9 cellular contexts compared by ENCODE assay signal in the genomic region with DNA sequence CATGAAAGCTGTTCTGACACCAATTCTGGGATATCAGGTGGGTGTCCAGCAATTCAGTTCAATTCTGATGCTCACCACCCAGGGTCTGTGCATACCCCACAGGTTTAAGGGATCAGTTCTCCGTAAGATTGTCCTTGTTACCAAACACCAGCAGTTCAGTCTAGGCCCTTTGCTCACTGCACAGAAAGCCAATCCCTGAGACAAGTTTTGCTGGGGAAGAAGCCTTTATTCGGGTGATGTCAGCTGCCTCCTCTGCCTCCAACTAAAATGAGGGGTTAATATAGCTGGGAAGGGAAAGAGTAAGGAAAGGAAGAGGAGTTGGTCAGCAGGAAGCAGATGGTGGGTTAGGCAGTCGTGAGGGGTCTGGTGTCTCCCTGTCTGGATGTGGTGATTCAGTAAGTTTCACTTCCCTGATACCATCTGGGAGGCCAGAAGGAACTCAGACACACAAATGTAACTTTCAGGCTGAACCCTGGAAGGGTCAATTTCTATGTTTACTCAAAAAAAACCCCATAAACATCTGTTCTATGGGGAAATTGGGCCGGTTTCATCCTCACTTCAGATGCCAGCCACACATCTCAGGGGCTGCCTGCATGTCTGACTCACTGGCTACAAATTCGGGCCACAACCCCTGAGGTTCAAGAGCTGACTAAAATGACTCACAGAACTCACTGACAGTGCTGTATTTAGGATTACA.
DNase-seq lines count a peak whose midpoint lies in the region; ATAC-seq, FAIRE-seq and TF ChIP-seq lines count a peak whose summit lies in the region.
"Had no signal": no experiment of that assay in that cellular context is flagged by ENCODE, and none has a peak within 500 bp of the region (broad histone marks: within the 10 kb centered on the region; RNA-seq: fewer than 3 reads in every experiment).

No MANE protein-coding gene starts in this region.

- intact Hi-C loops in HepG2 (cut with micrococcal nuclease; ENCODE audit: unreplicated experiment): no loop called here

- H3K27ac ChIP-seq in GM23248: peak overlapping the region; percentile 51
- peak overlapping the region; percentile 79 for H3K27ac ChIP-seq in RWPE2 (ENCODE audit: poor library complexity, severe bottlenecking)
- no peak overlapping the region for H3K27ac ChIP-seq in HepG2 (ENCODE audit: extremely low read length, insufficient read depth, low read length)
- H3K27ac ChIP-seq: tibial nerve had no signal

- no peak for FAIRE-seq in HepG2 (lab: Jason Lieb, UNC)

- TF ChIP-seq POLR2A in HepG2 (IDR thresholded peaks at IDR 0.05; ENCODE audit: insufficient read depth in 1 of 2, low read depth in 2 of 2, low read length in 2 of 2): no peak

- peak; percentile 96 for ATAC-seq in RWPE2 (ENCODE audit: low read depth)
- ATAC-seq in HepG2: no peak

- WGBS in GM23248 (ENCODE audit: low coverage in 1 of 2, low lambda C conversion rate in 2 of 2, missing lambda C conversion rate in 2 of 2), 2 experiments: 18 to 22% methylated on average over 5 of the region's 5 CpGs
- 18% methylated on average over 5 of the region's 5 CpGs for WGBS in HepG2 (ENCODE audit: low lambda C conversion rate)

- in situ Hi-C loops in GM23248 (cut with MboI) (no loop called here), HepG2 (cut with HindIII; ENCODE audit: extremely low pct_ligation_motif_present, low pct_unique_long_range_greater_than_20kb) (no loop called here)

- H3K9me2 ChIP-seq in GM23248 (ENCODE audit: insufficient read depth): no peaks in the 10 kb centered on the region

- H3K36me3 ChIP-seq in GM23248 (ENCODE audit: low read depth) (no peaks in the 10 kb centered on the region), RWPE2 (ENCODE audit: low read depth) (no peaks in the 10 kb centered on the region), HepG2 (replicated peaks in 1 of 2; ENCODE audit: control insufficient read depth in 1 of 2, insufficient read depth in 2 of 2, low read length in 2 of 2) (no peaks in the 10 kb centered on the region)
- H3K36me3 ChIP-seq: tibial nerve had no signal

- peaks cover 10% of the 10 kb centered on the region; the same call in 1 of the 2 replicates for H3K4me1 ChIP-seq in GM23248 (ENCODE audit: insufficient read depth)
- no peaks in the 10 kb centered on the region for H3K4me1 ChIP-seq in RWPE2 (ENCODE audit: insufficient read depth, poor library complexity, severe bottlenecking)
- H3K4me1 ChIP-seq in HepG2 (ENCODE audit: insufficient read depth, low read length): no peaks in the 10 kb centered on the region
- H3K4me1 ChIP-seq: tibial nerve had no signal

- TF ChIP-seq CTCF in AG10803 (conservative IDR thresholded peaks at IDR 0.05; ENCODE audit: low read length) (no peak), RWPE2 (IDR thresholded peaks at IDR 0.05; ENCODE audit: poor library complexity, severe bottlenecking) (no peak), HepG2 (CRISPR knock-in tag; IDR thresholded peaks at IDR 0.05) (no peak)

- H3K79me2 ChIP-seq in GM23248 (ENCODE audit: insufficient read depth) (no peaks in the 10 kb centered on the region), HepG2 (ENCODE audit: insufficient read depth, low read length) (no peaks in the 10 kb centered on the region)

- H2AFZ ChIP-seq in GM23248 (no peak overlapping the region), HepG2 (ENCODE audit: low read length) (no peak overlapping the region)

- BruUV-seq in HepG2 (replicated peaks; lab: Mats Ljungman, UMichigan): no TSS peak

- no peak overlapping the region for H3K4me3 ChIP-seq in AG10803 (ENCODE audit: low read length)
- no peak overlapping the region for H3K4me3 ChIP-seq in GM23248
- no peak overlapping the region for H3K4me3 ChIP-seq in RWPE2 (ENCODE audit: severe bottlenecking)
- no peak overlapping the region for H3K4me3 ChIP-seq in HepG2 (replicated peaks in 1 of 3; ENCODE audit: insufficient read depth in 1 of 3, low read depth in 2 of 3, low read length in 3 of 3)
- H3K4me3 ChIP-seq: tibial nerve had no signal

- no peaks in the 10 kb centered on the region for H3K9me3 ChIP-seq in GM23248 (ENCODE audit: low read depth)
- no peaks in the 10 kb centered on the region for H3K9me3 ChIP-seq in RWPE2 (ENCODE audit: severe bottlenecking)
- H3K9me3 ChIP-seq in HepG2 (ENCODE audit: low read length): no peaks in the 10 kb centered on the region; the same call in 1 of the 2 replicates
- H3K9me3 ChIP-seq: tibial nerve had no signal

- TF ChIP-seq EP300 in HepG2 (IDR thresholded peaks at IDR 0.05; ENCODE audit: low read depth in 2 of 2, low read length in 2 of 2) (no peak), HepG2 (CRISPR knock-in tag; IDR thresholded peaks at IDR 0.05; ENCODE audit: borderline replicate concordance) (no peak)

- no peak overlapping the region for H3K9ac ChIP-seq in GM23248
- no peak overlapping the region for H3K9ac ChIP-seq in HepG2 (ENCODE audit: insufficient read depth, low read depth, low read length)

- H4K20me1 ChIP-seq in GM23248 (ENCODE audit: insufficient read depth) (no peaks in the 10 kb centered on the region), HepG2 (ENCODE audit: insufficient read depth, low read length) (no peaks in the 10 kb centered on the region)

- peak; percentile 91 for DNase-seq in AG10803 (ENCODE audit: low read depth)
- peak; percentile 88 for DNase-seq in GM23248
- no peak for DNase-seq in RWPE2 (ENCODE audit: low spot score)
- DNase-seq in HepG2 (ENCODE audit: low spot score): no peak
- DNase-seq in stimulated activated CD4-positive, alpha-beta T cell treated with anti-CD3 and anti-CD28 coated beads, Interleukin-2, amount 100 ng/mL, for 48 hours: no peak
- DNase-seq in activated CD4-positive, CD25-positive, alpha-beta regulatory T cell treated with anti-CD3 and anti-CD28 coated beads, Interleukin-2, amount 50 U/mL, for 72 hours: no peak
- DNase-seq in middle frontal gyrus (ENCODE audit: extremely low spot score, low spot score): no peak
- no peak for DNase-seq in activated CD4-positive, alpha-beta T cell treated with anti-CD3 and anti-CD28 coated beads for 4 hours

- TF ChIP-seq RAD21 in HepG2 (CRISPR knock-in tag; IDR thresholded peaks at IDR 0.05): no peak

- H3K4me2 ChIP-seq in GM23248 (ENCODE audit: unreplicated experiment) (no peak overlapping the region), HepG2 (ENCODE audit: low read depth, low read length) (no peak overlapping the region)

- no peaks in the 10 kb centered on the region; the same call in 1 of the 2 replicates for H3F3A ChIP-seq in GM23248 (ENCODE audit: insufficient read depth)

- POLR2A ChIA-PET in HepG2 (lab: Yijun Ruan, JAX): no interaction called here

- CTCF ChIA-PET in HepG2 (lab: Yijun Ruan, JAX; ENCODE audit: low intra/inter-chr PET ratio, low total read pairs): no interaction called here

- H3K27me3 ChIP-seq in GM23248 (replicated peaks; ENCODE audit: insufficient read depth): no peaks in the 10 kb centered on the region
- no peaks in the 10 kb centered on the region for H3K27me3 ChIP-seq in RWPE2 (ENCODE audit: insufficient read depth, poor library complexity, severe bottlenecking)
- H3K27me3 ChIP-seq in HepG2 (ENCODE audit: control insufficient read depth in 1 of 2, insufficient read depth in 2 of 2, low read length in 2 of 2): no peaks in the 10 kb centered on the region; a peak in 1 of 5 replicates
- H3K27me3 ChIP-seq: tibial nerve had no signal

TF ChIP-seq in HepG2, 621 proteins besides CTCF, POLR2A, EP300 and RAD21:
- TF ChIP-seq THAP11 (CRISPR knock-in tag; IDR thresholded peaks at IDR 0.05) (no peak), ZNF124 (CRISPR knock-in tag; IDR thresholded peaks at IDR 0.05) (peak; percentile 92)

Comparison
In these comparisons a context has a peak if more than half of its experiments do, and no peak if none do; other contexts are left out.
1. DNase-seq: peak in AG10803 (single experiment) and GM23248 (single experiment); none in RWPE2 (single experiment), HepG2 (single experiment), stimulated activated CD4-positive, alpha-beta T cell treated with anti-CD3 and anti-CD28 coated beads, Interleukin-2, amount 100 ng/mL, for 48 hours (0 of 2), activated CD4-positive, CD25-positive, alpha-beta regulatory T cell treated with anti-CD3 and anti-CD28 coated beads, Interleukin-2, amount 50 U/mL, for 72 hours (single experiment), middle frontal gyrus (single experiment) and activated CD4-positive, alpha-beta T cell treated with anti-CD3 and anti-CD28 coated beads for 4 hours (0 of 2).